Comparison of ENCODE assay signal across 8 cellular contexts in the genomic region with DNA sequence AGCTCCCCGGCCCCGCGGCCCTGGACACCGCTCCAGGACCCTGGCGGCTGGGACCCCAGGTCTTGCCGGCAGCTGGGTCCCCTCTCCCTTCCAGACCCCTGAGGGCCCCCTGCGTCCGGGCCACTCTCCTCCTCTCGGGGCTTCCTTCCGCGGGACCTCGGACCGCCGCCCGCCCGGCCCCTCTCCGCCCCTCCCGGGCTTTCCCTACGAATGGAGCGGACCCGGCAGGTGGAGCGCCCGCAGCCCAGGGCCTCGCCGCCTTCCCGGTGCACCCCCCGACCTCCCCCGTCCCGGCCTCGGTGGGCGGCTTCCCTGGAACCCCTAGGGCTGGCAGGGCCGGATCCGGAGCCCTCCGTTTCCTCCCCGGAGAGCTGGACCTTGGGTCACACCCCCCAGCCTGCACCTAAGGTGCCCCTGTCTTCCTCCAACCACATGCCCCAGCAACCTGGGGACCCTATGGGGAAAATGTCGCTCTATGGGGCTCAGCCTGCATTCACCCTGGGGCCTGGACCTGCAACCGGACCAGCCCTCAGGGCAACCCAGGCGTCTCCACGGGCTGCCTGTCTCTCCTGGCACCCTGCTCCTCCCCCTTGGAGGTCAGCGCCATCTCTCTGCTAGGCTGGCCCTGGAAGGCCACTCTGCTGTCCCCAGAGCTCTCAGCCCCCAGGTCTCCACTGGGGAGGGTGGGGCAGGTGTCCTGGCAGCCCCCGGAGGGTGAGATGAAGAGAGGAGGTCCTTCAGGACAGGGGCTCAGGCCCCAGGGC. TPM values are rescaled to one million over a fixed set of nuclear protein-coding genes. Genes with fewer than 3 reads are reported as not detected.
DNase-seq lines count a peak whose midpoint lies in the region; ATAC-seq, FAIRE-seq and TF ChIP-seq lines count a peak whose summit lies in the region.

No MANE protein-coding gene starts in this region.

- H3K27ac Mint-ChIP-seq in activated T-helper 17 cell treated with anti-CD3 and anti-CD28 coated beads, Interleukin-2, amount 50 U/mL, for 72 hours: no peak overlapping the region

- CTCF ChIA-PET in RWPE1 (lab: Yijun Ruan, JAX): interaction anchor here (0.7 to 2.0 kb wide), 3 partner anchors 10 to 169 kb away, joined by 3 to 11 read pairs (median 3); no protein-coding TSS in a partner anchor

- FAIRE-seq in small intestine (lab: Jason Lieb, UNC): no peak

- H3K4me3 ChIP-seq in iPS-18c (ENCODE audit: insufficient read depth, low read depth, low read length): peak overlapping the region; percentile 61
- peak overlapping the region; percentile 56 to 89 for H3K4me3 ChIP-seq in small intestine (ENCODE audit: low read depth in 1 of 2, low read length in 2 of 2)

- H3K27me3 Mint-ChIP-seq in activated T-helper 17 cell treated with anti-CD3 and anti-CD28 coated beads, Interleukin-2, amount 50 U/mL, for 72 hours: peaks cover 32% of the 10 kb centered on the region

- TF ChIP-seq CTCF in GM13977 (IDR thresholded peaks at IDR 0.05; ENCODE audit: extremely low read depth, insufficient read depth, missing control alignments) (no peak), RWPE1 (conservative IDR thresholded peaks at IDR 0.05; ENCODE audit: low read depth) (no peak)

- H3K36me3 Mint-ChIP-seq in activated T-helper 17 cell treated with anti-CD3 and anti-CD28 coated beads, Interleukin-2, amount 50 U/mL, for 72 hours (ENCODE audit: low read depth): no peaks in the 10 kb centered on the region

- POLR2A ChIA-PET in RWPE1 (lab: Yijun Ruan, JAX; ENCODE audit: low non-redundant PET): no interaction called here

- H3K4me1 Mint-ChIP-seq in activated T-helper 17 cell treated with anti-CD3 and anti-CD28 coated beads, Interleukin-2, amount 50 U/mL, for 72 hours: peaks cover 4% of the 10 kb centered on the region

- WGBS in small intestine, 3 donors: 2 to 10% (median 9%) methylated on average over 26 to 41 of the region's 41 CpGs

- H3K9me3 Mint-ChIP-seq in activated T-helper 17 cell treated with anti-CD3 and anti-CD28 coated beads, Interleukin-2, amount 50 U/mL, for 72 hours: no peaks in the 10 kb centered on the region

- peaks cover 0 to 2% of the 10 kb centered on the region in 2 donors for H3K4me1 ChIP-seq in small intestine (ENCODE audit: control insufficient read depth in 2 of 2, insufficient read depth in 1 of 2, low read depth in 1 of 2, low read length in 1 of 2)

- in situ Hi-C loops in GM13977 (cut with MboI; ENCODE audit: low pct_unique_long_range_greater_than_20kb, low sequenced_read_pairs, unreplicated experiment): no loop called here

- H3K9me3 ChIP-seq in iPS-18c (ENCODE audit: control insufficient read depth, insufficient read depth, low read length) (no peaks in the 10 kb centered on the region), small intestine (ENCODE audit: control insufficient read depth, low read depth) (no peaks in the 10 kb centered on the region)

- peaks cover 0 to 10% of the 10 kb centered on the region in 2 donors for H3K36me3 ChIP-seq in small intestine (ENCODE audit: control insufficient read depth in 2 of 2, insufficient read depth in 2 of 2, low read length in 2 of 2)

- ATAC-seq in activated T-helper 17 cell treated with anti-CD3 and anti-CD28 coated beads, Interleukin-2, amount 50 U/mL, for 72 hours (replicated peaks): no peak
- no peak for ATAC-seq in HG03342 (IDR thresholded peaks at IDR 0.05; ENCODE audit: unreplicated experiment)

- peak overlapping the region; percentile 45 for H3K4me3 Mint-ChIP-seq in activated T-helper 17 cell treated with anti-CD3 and anti-CD28 coated beads, Interleukin-2, amount 50 U/mL, for 72 hours

- H3K27ac ChIP-seq in small intestine (ENCODE audit: low read depth in 1 of 2, low read length in 1 of 2) (peak overlapping the region; percentile 22 to 47), RWPE1 (no peak overlapping the region)

- DNase-seq in GM13977 (ENCODE audit: low spot score) (peak; percentile 56), small intestine (peak; percentile 46), RWPE1 (ENCODE audit: low spot score) (no peak)
- no peak for DNase-seq in activated CD4-positive, alpha-beta T cell treated with anti-CD3 and anti-CD28 coated beads, Interleukin-2, amount 50 U/mL, for 4 hours
- DNase-seq in stimulated activated naive CD4-positive, alpha-beta T cell (lab: John Stamatoyannopoulos, UW): no peak

- no peaks in the 10 kb centered on the region for H3K27me3 ChIP-seq in small intestine (ENCODE audit: control insufficient read depth in 2 of 2, insufficient read depth in 2 of 2, low read length in 2 of 2)

RNA-seq across cellular contexts. Expression of a gene that starts 0.7 kb away (rescaled TPM):
- total RNA-seq in activated T-helper 17 cell treated with anti-CD3 and anti-CD28 coated beads, Interleukin-2, amount 50 U/mL, for 72 hours: under 1 TPM in 1 of 2 donors, not detected in 1; 0.19 TPM
- polyA plus RNA-seq in small intestine: 10 to 100 TPM; 13.8 to 22.0 (median 14.5) TPM

Comparison
In these comparisons a context has a peak if more than half of its experiments do, and no peak if none do; other contexts are left out.
1. DNase-seq: peak in GM13977 (single experiment) and small intestine (single experiment); none in RWPE1 (single experiment), activated CD4-positive, alpha-beta T cell treated with anti-CD3 and anti-CD28 coated beads, Interleukin-2, amount 50 U/mL, for 4 hours (0 of 2) and stimulated activated naive CD4-positive, alpha-beta T cell (0 of 6).